Comparison of ENCODE assay signal across 24 cellular contexts in the genomic region with DNA sequence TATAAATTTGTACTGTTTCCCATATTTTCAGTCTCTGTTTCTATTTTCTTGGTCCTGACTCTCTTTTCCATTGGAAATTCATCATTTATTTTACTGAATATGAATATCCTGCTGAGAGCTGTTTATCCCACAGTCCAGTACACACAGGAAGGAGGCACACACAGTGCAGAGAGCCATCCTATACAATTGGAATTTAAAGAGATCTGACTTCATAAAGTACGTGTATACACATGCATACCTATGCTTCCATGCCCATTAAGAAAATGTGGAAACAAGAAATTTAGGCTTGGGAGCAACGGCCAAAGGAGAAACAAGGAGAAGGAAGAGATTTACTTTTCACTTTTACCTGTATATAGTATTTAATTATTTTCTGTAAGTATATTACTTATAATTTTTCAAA.
"Had no signal": no experiment of that assay in that cellular context is flagged by ENCODE, and none has a peak within 500 bp of the region (broad histone marks: within the 10 kb centered on the region; RNA-seq: fewer than 3 reads in every experiment).

No MANE protein-coding gene starts in this region.

- H3K9me3 Mint-ChIP-seq: activated T-helper 2 cell treated with anti-CD3 and anti-CD28 coated beads, Interferon-gamma antibody, Interleukin-2, Interleukin-4, amounts not matched to agents 10 μg/mL and 5 μg/mL and 100 μg/mL, durations not matched to agents 14 hours and 24 hours and 36 hours; T-helper 2 cell treated with Interferon-gamma antibody and Interleukin-4, amounts not matched to agents 5 μg/mL and 100 μg/mL, for 36 hours had no signal

- DNase-seq: activated CD4-positive, alpha-beta T cell treated with anti-CD3 and anti-CD28 coated beads for 36 hours; activated CD4-positive, CD25-positive, alpha-beta regulatory T cell; activated CD8-positive, alpha-beta memory T cell treated with anti-CD3 and anti-CD28 coated beads, Interleukin-2, amount 10 ng/mL, durations not matched to agents 7 days and 5 days; activated CD8-positive, alpha-beta T cell treated with anti-CD3 and anti-CD28 coated beads, Interleukin-2, amount 10 ng/mL, durations not matched to agents 7 days and 5 days; activated T-cell treated with anti-CD3 and anti-CD28 coated beads, Interleukin-2, amount 50 U/mL, for 48 hours; anterior cingulate cortex; cortex of kidney; effector memory CD8-positive, alpha-beta T cell; head of caudate nucleus; hippocampal formation; kidney; mesendoderm; mucosa of descending colon; ovary; right lobe of liver; stimulated activated CD4-positive, alpha-beta T cell treated with anti-CD3 and anti-CD28 coated beads, Interleukin-2, amount 100 ng/mL, for 48 hours; stimulated activated naive CD4-positive, alpha-beta T cell treated with Interleukin-2 at 50 U/mL for 16 hours; testis; transverse colon had no signal

- H3K4me3 Mint-ChIP-seq: activated CD4-positive, alpha-beta T cell treated with anti-CD3 and anti-CD28 coated beads for 36 hours; activated CD8-positive, alpha-beta memory T cell treated with anti-CD3 and anti-CD28 coated beads, Interleukin-2, amount 10 ng/mL, durations not matched to agents 7 days and 5 days; activated CD8-positive, alpha-beta T cell treated with anti-CD3 and anti-CD28 coated beads, Interleukin-2, amount 10 ng/mL, durations not matched to agents 7 days and 5 days; effector memory CD8-positive, alpha-beta T cell; T-helper 2 cell treated with Interferon-gamma antibody and Interleukin-4, amounts not matched to agents 5 μg/mL and 100 μg/mL, for 36 hours had no signal

- H3K36me3 Mint-ChIP-seq: activated CD8-positive, alpha-beta memory T cell treated with anti-CD3 and anti-CD28 coated beads, Interleukin-2, amount 10 ng/mL, durations not matched to agents 7 days and 5 days; activated naive CD4-positive, alpha-beta T cell treated with anti-CD3 and anti-CD28 coated beads, Interleukin-2, amount 50 U/mL, for 72 hours had no signal

- H3K27me3 ChIP-seq: ovary, right lobe of liver, testis, transverse colon had no signal

- H3K27ac ChIP-seq: ovary, right lobe of liver, testis had no signal

- H3K9me3 ChIP-seq: mucosa of descending colon, ovary, right lobe of liver, testis, transverse colon had no signal

- H3K27ac Mint-ChIP-seq: activated CD4-positive, alpha-beta T cell treated with anti-CD3 and anti-CD28 coated beads for 36 hours; activated CD8-positive, alpha-beta memory T cell treated with anti-CD3 and anti-CD28 coated beads, Interleukin-2, amount 10 ng/mL, durations not matched to agents 7 days and 5 days; activated CD8-positive, alpha-beta T cell treated with anti-CD3 and anti-CD28 coated beads, Interleukin-2, amount 10 ng/mL, durations not matched to agents 7 days and 5 days; activated T-helper 2 cell treated with anti-CD3 and anti-CD28 coated beads, Interferon-gamma antibody, Interleukin-2, Interleukin-4, amounts not matched to agents 10 μg/mL and 5 μg/mL and 100 μg/mL, durations not matched to agents 14 hours and 24 hours and 36 hours; effector memory CD8-positive, alpha-beta T cell; progenitor cell of endocrine pancreas; T-helper 2 cell treated with Interferon-gamma antibody and Interleukin-4, amounts not matched to agents 5 μg/mL and 100 μg/mL, for 36 hours had no signal

- H3K4me1 Mint-ChIP-seq: activated CD4-positive, alpha-beta T cell treated with anti-CD3 and anti-CD28 coated beads for 36 hours; activated CD8-positive, alpha-beta memory T cell treated with anti-CD3 and anti-CD28 coated beads, Interleukin-2, amount 10 ng/mL, durations not matched to agents 7 days and 5 days had no signal

- H3K27me3 Mint-ChIP-seq: activated CD8-positive, alpha-beta memory T cell treated with anti-CD3 and anti-CD28 coated beads, Interleukin-2, amount 10 ng/mL, durations not matched to agents 7 days and 5 days; progenitor cell of endocrine pancreas had no signal

- H3K36me3 ChIP-seq: ovary, right lobe of liver, transverse colon had no signal

- H3K4me3 ChIP-seq: mucosa of descending colon, ovary, right lobe of liver, testis, transverse colon had no signal

- ATAC-seq: activated CD4-positive, alpha-beta T cell treated with anti-CD3 and anti-CD28 coated beads for 36 hours; activated CD8-positive, alpha-beta memory T cell treated with anti-CD3 and anti-CD28 coated beads, Interleukin-2, amount 10 ng/mL, durations not matched to agents 7 days and 5 days; activated CD8-positive, alpha-beta T cell treated with anti-CD3 and anti-CD28 coated beads, Interleukin-2, amount 10 ng/mL, durations not matched to agents 7 days and 5 days; activated naive CD4-positive, alpha-beta T cell treated with anti-CD3 and anti-CD28 coated beads, Interleukin-2, amount 50 U/mL, for 72 hours; effector memory CD8-positive, alpha-beta T cell; mucosa of descending colon had no signal

- FAIRE-seq: kidney, urothelium cell line had no signal
